Comparison of ENCODE assay signal across 9 cellular contexts in the genomic region with DNA sequence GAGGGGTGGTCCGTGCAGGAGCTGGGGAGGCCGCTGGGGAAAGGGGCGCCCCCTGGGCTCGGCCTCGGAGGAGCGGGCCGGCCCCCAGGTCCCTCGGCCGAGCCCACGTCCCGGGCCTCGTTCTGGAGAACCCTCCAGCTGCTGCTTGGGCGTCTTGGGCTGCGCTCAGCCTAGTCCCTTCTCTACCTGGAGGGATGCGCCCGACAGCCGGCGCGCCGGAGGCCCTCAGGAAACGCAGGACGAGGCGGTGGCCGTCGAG. TPM values are rescaled to one million over a fixed set of nuclear protein-coding genes. Genes with fewer than 3 reads are reported as not detected.
DNase-seq lines count a peak whose midpoint lies in the region; ATAC-seq and TF ChIP-seq lines count a peak whose summit lies in the region.
"Had no signal": no experiment of that assay in that cellular context is flagged by ENCODE, and none has a peak within 500 bp of the region (broad histone marks: within the 10 kb centered on the region; RNA-seq: fewer than 3 reads in every experiment).

No MANE protein-coding gene starts in this region.

- CTCF ChIA-PET in PC-3 (lab: Charles Lee), result no interaction called here

- BruUV-seq in PC-3 (replicated peaks; lab: Mats Ljungman, UMichigan), result no TSS peak

- H3F3A ChIP-seq in PC-3 (ENCODE audit: low read length, unreplicated experiment), result peaks cover 3% of the 10 kb centered on the region

- 2 to 4% methylated on average over 24 to 25 of the region's 25 CpGs for WGBS in heart right ventricle, 2 donors

- TF ChIP-seq CTCF in heart right ventricle (IDR thresholded peaks at IDR 0.05) (peak in 3 of 9 donors; percentile 7 to 31 (median 17)), PC-3 (conservative IDR thresholded peaks at IDR 0.05; ENCODE audit: low read depth, low read length) (peak; percentile 32; the same call in 1 of the 2 replicates), foreskin fibroblast (IDR thresholded peaks at IDR 0.05; ENCODE audit: low read depth, low read length) (peak; percentile 12)

- no peaks in the 10 kb centered on the region for H3K79me2 ChIP-seq in PC-3 (ENCODE audit: low read length)

- H3K27me3 Mint-ChIP-seq in stimulated activated naive CD8-positive, alpha-beta T cell treated with anti-CD3 and anti-CD28 coated beads, Interleukin-15, amount 100 ng/mL, for 72 hours, result no peaks in the 10 kb centered on the region

- no peaks in the 10 kb centered on the region for H3K9me3 Mint-ChIP-seq in stimulated activated naive CD8-positive, alpha-beta T cell treated with anti-CD3 and anti-CD28 coated beads, Interleukin-15, amount 100 ng/mL, for 72 hours

- intact Hi-C loops in heart right ventricle (cut with DNase I) (loop anchor here in 6 of 10 donors (1.0 to 10.0 kb wide), 8 partner anchors 32 to 879 kb away; partner anchors contain the start of genes DTYMK (in 1 of the 6), ING5 (in 1 of the 6), PDCD1 (in 1 of the 6) and STK25 (in 1 of the 6)), cardiac septum (cut with DNase I) (loop anchor here (2.0 kb wide), 1 partner anchor 31 kb away; the partner anchor contains the start of gene ING5), PC-3 (cut with micrococcal nuclease) (loop anchor here (10.0 kb wide), 1 partner anchor 131 kb away; the partner anchor contains the start of gene RTP5)

- no peak for ATAC-seq in heart right ventricle
- ATAC-seq in PC-3, result no peak
- peak; percentile 44 for ATAC-seq in stimulated activated naive CD8-positive, alpha-beta T cell treated with anti-CD3 and anti-CD28 coated beads, Interleukin-15, amount 100 ng/mL, for 72 hours

- H3K4me3 Mint-ChIP-seq in stimulated activated naive CD8-positive, alpha-beta T cell treated with anti-CD3 and anti-CD28 coated beads, Interleukin-15, amount 100 ng/mL, for 72 hours, result peak overlapping the region; percentile 73 to 91

- H3K9me3 ChIP-seq in heart right ventricle, result no peaks in the 10 kb centered on the region
- H3K9me3 ChIP-seq in PC-3 (ENCODE audit: low read length), result no peaks in the 10 kb centered on the region

- H3K36me3 ChIP-seq in heart right ventricle (peaks cover 0 to 12% (median 0%) of the 10 kb centered on the region in 9 donors), PC-3 (ENCODE audit: low read depth, low read length) (no peaks in the 10 kb centered on the region)

- H3K4me1 Mint-ChIP-seq in stimulated activated naive CD8-positive, alpha-beta T cell treated with anti-CD3 and anti-CD28 coated beads, Interleukin-15, amount 100 ng/mL, for 72 hours, result peaks cover 74% of the 10 kb centered on the region

- H3K27ac Mint-ChIP-seq in stimulated activated naive CD8-positive, alpha-beta T cell treated with anti-CD3 and anti-CD28 coated beads, Interleukin-15, amount 100 ng/mL, for 72 hours, result no peak overlapping the region

- no peak for DNase-seq in heart right ventricle
- DNase-seq in cardiac septum (ENCODE audit: low spot score), result no peak
- no peak for DNase-seq in PC-3
- DNase-seq in foreskin fibroblast, result no peak
- no peak for DNase-seq in stimulated activated naive CD8-positive, alpha-beta T cell treated with anti-CD3 and anti-CD28 coated beads, Interleukin-15, amount 100 ng/mL, for 72 hours
- DNase-seq in GF-D8 (lab: John Stamatoyannopoulos, UW), result no peak
- no peak for DNase-seq in SW480 (ENCODE audit: low spot score)
- no peak for DNase-seq in DMS153 treated with DMSO at 0.1 percent for 48 hours (lab: John Stamatoyannopoulos, UW; ENCODE audit: unreplicated experiment)

- peak overlapping the region in 9 of 10 donors; percentile 69 to 96 (median 94) for H3K27ac ChIP-seq in heart right ventricle
- peak overlapping the region; percentile 60 for H3K27ac ChIP-seq in PC-3 (ENCODE audit: low read length)

- POLR2A ChIA-PET in PC-3 (lab: Charles Lee; ENCODE audit: unreplicated experiment), result interaction anchor here (0.7 kb wide), 1 partner anchor 32 kb away, joined by 9 read pairs; no protein-coding TSS in a partner anchor

- peak overlapping the region; percentile 80 for H3K4me2 ChIP-seq in PC-3 (ENCODE audit: low read length)

- peak overlapping the region; percentile 39 for H3K9ac ChIP-seq in PC-3 (ENCODE audit: low read length)

- no peaks in the 10 kb centered on the region for H3K9me2 ChIP-seq in PC-3 (replicated peaks; ENCODE audit: low read length)

- H3K4me3 ChIP-seq in heart right ventricle (peak overlapping the region in 9 of 10 donors; percentile 79 to 100 (median 94)), PC-3 (ENCODE audit: low read length) (peak overlapping the region; percentile 78), foreskin fibroblast (ENCODE audit: low read depth in 1 of 2, low read length in 2 of 2) (peak overlapping the region; percentile 47 to 56)

- H3K4me1 ChIP-seq in heart right ventricle, result peaks cover 4 to 29% (median 17%) of the 10 kb centered on the region in 9 donors
- H3K4me1 ChIP-seq in PC-3 (ENCODE audit: insufficient read depth, low read length), result peaks cover 15% of the 10 kb centered on the region

- H3K27me3 ChIP-seq in heart right ventricle (no peaks in the 10 kb centered on the region), PC-3 (ENCODE audit: low read length) (no peaks in the 10 kb centered on the region)

- H4K20me1 ChIP-seq in PC-3 (ENCODE audit: low read length), result peaks cover 3% of the 10 kb centered on the region; the same call in 1 of the 2 replicates

- H2AFZ ChIP-seq in PC-3 (ENCODE audit: low read length), result peak overlapping the region; percentile 76

RNA-seq across cellular contexts. Expression of gene D2HGDH, which starts 0.3 kb away (rescaled TPM):
- total RNA-seq in heart right ventricle (10 to 100 TPM; 15.1 to 22.8 (median 19.1) TPM), cardiac septum (15.7 TPM), PC-3 (2014; rRNA removed) (28.5 and 51.2 TPM in 2 replicates)
- polyA plus RNA-seq in heart right ventricle, result 10 to 100 TPM in 1 of 2 donors, 1 to 10 TPM in 1; 7.6 to 24.7 TPM

RNA-seq across cellular contexts. Expression of gene ING5, which starts 32.3 kb away (rescaled TPM):
- total RNA-seq in heart right ventricle (10 to 100 TPM; 10.4 to 24.6 (median 17.4) TPM), cardiac septum (14.9 TPM), PC-3 (2014; rRNA removed) (30.2 and 32.1 TPM in 2 replicates)
- 10 to 100 TPM; 19.0 to 49.9 TPM for polyA plus RNA-seq in heart right ventricle

RNA-seq across cellular contexts. Expression of gene GAL3ST2, which starts 42.5 kb away (rescaled TPM):
- total RNA-seq in heart right ventricle (under 1 TPM in 3 of 10 donors, not detected in 7; 0.19 to 0.28 (median 0.23) TPM), cardiac septum (not detected), PC-3 (2014; rRNA removed) (not detected in 2 replicates)
- not detected for polyA plus RNA-seq in heart right ventricle
- total RNA-seq: glomerular endothelial cell had no signal

RNA-seq across cellular contexts. Expression of gene DTYMK, which starts 47.5 kb away (rescaled TPM):
- total RNA-seq in heart right ventricle (10 to 100 TPM in 3 of 10 donors, 1 to 10 TPM in 7; 6.4 to 12.4 (median 9.3) TPM), cardiac septum (10.5 TPM), PC-3 (2014; rRNA removed) (130 and 155 TPM in 2 replicates)
- polyA plus RNA-seq in heart right ventricle, result 10 to 100 TPM in 1 of 2 donors, 1 to 10 TPM in 1; 9.2 to 18.5 TPM
